Comparison of ENCODE assay signal across 1 cellular context in the genomic region with DNA sequence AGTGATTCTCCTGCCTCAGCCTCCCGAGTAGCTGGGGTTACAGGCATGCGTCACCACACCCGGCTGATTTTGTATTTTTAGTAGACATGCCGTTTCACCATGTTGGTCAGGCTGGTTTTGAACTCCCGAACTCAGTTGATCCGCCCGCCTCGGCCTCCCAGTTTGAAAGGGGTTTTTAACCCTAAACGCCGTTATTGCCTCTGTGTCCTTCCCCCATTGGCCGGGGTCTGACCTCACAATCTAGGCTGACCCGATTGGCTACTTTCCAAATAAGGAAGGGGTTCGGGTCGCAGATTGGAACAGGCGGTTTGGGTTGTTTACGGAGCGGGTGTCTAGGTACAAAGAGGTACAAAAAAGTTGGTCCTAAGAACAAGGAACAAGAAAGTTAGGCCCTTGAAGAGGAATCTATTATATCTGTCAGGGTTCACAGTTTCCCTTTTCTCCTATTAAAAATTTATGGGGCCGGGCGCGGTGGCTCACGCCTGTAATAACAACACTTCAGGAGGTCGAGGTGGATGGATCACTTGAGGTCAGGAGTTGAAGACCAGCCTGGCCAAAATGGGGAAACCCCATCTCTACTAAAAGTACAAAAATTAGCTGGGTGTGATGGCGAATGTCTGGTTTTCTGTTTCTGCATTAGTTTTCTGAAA.
TF ChIP-seq lines count a peak whose summit lies in the region.

No MANE protein-coding gene starts in this region.

TF ChIP-seq in IMR-90, 13 proteins besides CTCF, POLR2A, EP300 and RAD21:
- TF ChIP-seq MAFK (IDR thresholded peaks at IDR 0.05; ENCODE audit: low read depth, low read length) (no peak), BHLHE40 (IDR thresholded peaks at IDR 0.05; ENCODE audit: low read depth, low read length) (no peak), MAZ (IDR thresholded peaks at IDR 0.05; ENCODE audit: borderline replicate concordance, low read depth, low read length) (no peak), FOS (IDR thresholded peaks at IDR 0.05; ENCODE audit: low read depth, low read length) (no peak), NFE2L2 (IDR thresholded peaks at IDR 0.05; ENCODE audit: low read depth, low read length) (no peak)
- TF ChIP-seq, protein P1, sequence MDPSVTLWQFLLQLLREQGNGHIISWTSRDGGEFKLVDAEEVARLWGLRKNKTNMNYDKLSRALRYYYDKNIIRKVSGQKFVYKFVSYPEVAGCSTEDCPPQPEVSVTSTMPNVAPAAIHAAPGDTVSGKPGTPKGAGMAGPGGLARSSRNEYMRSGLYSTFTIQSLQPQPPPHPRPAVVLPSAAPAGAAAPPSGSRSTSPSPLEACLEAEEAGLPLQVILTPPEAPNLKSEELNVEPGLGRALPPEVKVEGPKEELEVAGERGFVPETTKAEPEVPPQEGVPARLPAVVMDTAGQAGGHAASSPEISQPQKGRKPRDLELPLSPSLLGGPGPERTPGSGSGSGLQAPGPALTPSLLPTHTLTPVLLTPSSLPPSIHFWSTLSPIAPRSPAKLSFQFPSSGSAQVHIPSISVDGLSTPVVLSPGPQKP (IDR thresholded peaks at IDR 0.05; ENCODE audit: borderline replicate concordance, low read depth, low read length), result no peak
- TF ChIP-seq, protein P2, sequence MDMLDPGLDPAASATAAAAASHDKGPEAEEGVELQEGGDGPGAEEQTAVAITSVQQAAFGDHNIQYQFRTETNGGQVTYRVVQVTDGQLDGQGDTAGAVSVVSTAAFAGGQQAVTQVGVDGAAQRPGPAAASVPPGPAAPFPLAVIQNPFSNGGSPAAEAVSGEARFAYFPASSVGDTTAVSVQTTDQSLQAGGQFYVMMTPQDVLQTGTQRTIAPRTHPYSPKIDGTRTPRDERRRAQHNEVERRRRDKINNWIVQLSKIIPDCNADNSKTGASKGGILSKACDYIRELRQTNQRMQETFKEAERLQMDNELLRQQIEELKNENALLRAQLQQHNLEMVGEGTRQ (IDR thresholded peaks at IDR 0.05; ENCODE audit: low read depth, low read length), result no peak
TF ChIP-seq in IMR-90: peak in this region for 0.
